ENCODE assay signal across 18 cellular contexts in genomic region chr1:69126761-69127160, GRCh38.
DNase-seq lines count a peak whose midpoint lies in the region; ATAC-seq and TF ChIP-seq lines count a peak whose summit lies in the region.
"Had no signal": no experiment of that assay in that cellular context is flagged by ENCODE, and none has a peak within 500 bp of the region (broad histone marks: within the 10 kb centered on the region; RNA-seq: fewer than 3 reads in every experiment).

No MANE protein-coding gene starts in this region.

- ATAC-seq in HG02938 (IDR thresholded peaks at IDR 0.05; ENCODE audit: unreplicated experiment) (no peak), HG02852 (IDR thresholded peaks at IDR 0.05; ENCODE audit: unreplicated experiment) (no peak)
- ATAC-seq: CD8-positive, alpha-beta T cell; GM12878 had no signal

- H3K27ac Mint-ChIP-seq in brain (peak overlapping the region in 4 of 5 experiments; percentile 5 to 61 (median 8)), mesothelial cell of epicardium (peak overlapping the region; percentile 47)
- H3K27ac Mint-ChIP-seq: B cell; CD8-positive, alpha-beta T cell had no signal

- DNase-seq in fibroblast of peridontal ligament (ENCODE audit: extremely low read depth) (peak; percentile 33), mesothelial cell of epicardium (ENCODE audit: low spot score in 2 of 2, unreplicated experiment in 2 of 2) (no peak), retinal pigment epithelial cell (ENCODE audit: low read depth) (peak; percentile 66), GM03348 (ENCODE audit: low spot score) (no peak), NOMO-1 (lab: John Stamatoyannopoulos, UW; ENCODE audit: unreplicated experiment in 2 of 2) (no peak)
- DNase-seq: 8988T; Calu3; CD8-positive, alpha-beta T cell; DMS79 treated with DMSO at 0.1 percent for 48 hours; GF-D8; GM23248 had no signal

- H3K4me3 Mint-ChIP-seq in brain (no peak overlapping the region), mesothelial cell of epicardium (no peak overlapping the region)
- H3K4me3 Mint-ChIP-seq: B cell; CD8-positive, alpha-beta T cell had no signal

- H3K9me3 Mint-ChIP-seq in brain (no peaks in the 10 kb centered on the region), mesothelial cell of epicardium (no peaks in the 10 kb centered on the region)

- H3K27me3 Mint-ChIP-seq in brain (peaks cover 4% of the 10 kb centered on the region), mesothelial cell of epicardium (ENCODE audit: low read depth) (no peaks in the 10 kb centered on the region)
- H3K27me3 Mint-ChIP-seq: B cell had no signal

- H3K4me1 Mint-ChIP-seq in brain (peaks cover 40% of the 10 kb centered on the region), mesothelial cell of epicardium (peaks cover 38% of the 10 kb centered on the region)
- H3K4me1 Mint-ChIP-seq: B cell had no signal

- H3K4me3 ChIP-seq in retinal pigment epithelial cell (ENCODE audit: low read length): no peak overlapping the region
- H3K4me3 ChIP-seq: BLaER1 treated with 17β-estradiol and CSF1 and Interleukin-3, amounts not matched to agents 10 nM and 100 nM; GM12878; GM23248; HAP-1 had no signal

- TF ChIP-seq CTCF in brain (conservative IDR thresholded peaks at IDR 0.05) (no peak), mesothelial cell of epicardium (IDR thresholded peaks at IDR 0.05; ENCODE audit: unreplicated experiment) (no peak), retinal pigment epithelial cell (conservative IDR thresholded peaks at IDR 0.05; ENCODE audit: low read depth, low read length) (no peak)

- no peaks in the 10 kb centered on the region for H3K36me3 Mint-ChIP-seq in brain
- H3K36me3 Mint-ChIP-seq in mesothelial cell of epicardium: no peaks in the 10 kb centered on the region
- H3K36me3 Mint-ChIP-seq: CD8-positive, alpha-beta T cell had no signal

Comparison
In these comparisons a context has a peak if more than half of its experiments do, and no peak if none do; other contexts are left out.
1. DNase-seq: peak in fibroblast of peridontal ligament (single experiment) and retinal pigment epithelial cell (single experiment); none in mesothelial cell of epicardium (0 of 2), GM03348 (single experiment) and NOMO-1 (0 of 2).